8 cellular contexts compared by ENCODE assay signal in genomic region chr10:88582411-88582805, GRCh38.
A peak's percentile ranks its signal among the peaks of the same experiment; 100 is the strongest.
DNase-seq lines count a peak whose midpoint lies in the region; ATAC-seq, FAIRE-seq and TF ChIP-seq lines count a peak whose summit lies in the region.

No MANE protein-coding gene starts in this region.

- H3K9me3 ChIP-seq in ES-I3 (ENCODE audit: control insufficient read depth, insufficient read depth, low read length), result no peaks in the 10 kb centered on the region
- no peaks in the 10 kb centered on the region for H3K9me3 ChIP-seq in RWPE2 (ENCODE audit: severe bottlenecking)

- TF ChIP-seq CTCF in RWPE2 (IDR thresholded peaks at IDR 0.05; ENCODE audit: poor library complexity, severe bottlenecking), result no peak
- TF ChIP-seq CTCF in fibroblast of mammary gland (conservative IDR thresholded peaks at IDR 0.05; ENCODE audit: control insufficient read depth, insufficient read depth, low read depth, low read length), result no peak

- ATAC-seq in RWPE2 (ENCODE audit: low read depth), result no peak
- ATAC-seq in HG03439 (IDR thresholded peaks at IDR 0.05; ENCODE audit: unreplicated experiment), result no peak

- H3K4me1 ChIP-seq in ES-I3 (ENCODE audit: insufficient read depth, low read length) (no peaks in the 10 kb centered on the region), RWPE2 (ENCODE audit: insufficient read depth, poor library complexity, severe bottlenecking) (peaks cover 4% of the 10 kb centered on the region)

- peak overlapping the region; percentile 29 for H3K4me3 ChIP-seq in RWPE2 (ENCODE audit: severe bottlenecking)
- H3K4me3 ChIP-seq in fibroblast of mammary gland (ENCODE audit: control insufficient read depth, low read depth, low read length), result peak overlapping the region; percentile 67

- H3K9ac ChIP-seq in ES-I3 (ENCODE audit: low read depth, low read length), result peak overlapping the region; percentile 99

- DNase-seq in RWPE2 (ENCODE audit: low spot score) (no peak), fibroblast of mammary gland (ENCODE audit: low read depth) (no peak), pons (ENCODE audit: low spot score) (peak; percentile 61), HTR-8/SVneo (ENCODE audit: insufficient read length, low spot score) (no peak), kidney tubule cell (ENCODE audit: low spot score) (no peak), NCI-H2081 (lab: John Stamatoyannopoulos, UW) (no peak)

- H3K27ac ChIP-seq in RWPE2 (ENCODE audit: poor library complexity, severe bottlenecking), result no peak overlapping the region

- H3K36me3 ChIP-seq in ES-I3 (ENCODE audit: insufficient read depth, low read length) (no peaks in the 10 kb centered on the region), RWPE2 (ENCODE audit: low read depth) (no peaks in the 10 kb centered on the region)

- H3K27me3 ChIP-seq in RWPE2 (ENCODE audit: insufficient read depth, poor library complexity, severe bottlenecking), result no peaks in the 10 kb centered on the region

- no peak for FAIRE-seq in HTR-8/SVneo (lab: Jason Lieb, UNC)
